ENCODE assay signal across 25 cellular contexts in genomic region chr20:5013682-5014447, GRCh38. TPM values are rescaled to one million over a fixed set of nuclear protein-coding genes. Genes with fewer than 3 reads are reported as not detected.
DNase-seq lines count a peak whose midpoint lies in the region; ATAC-seq, FAIRE-seq and TF ChIP-seq lines count a peak whose summit lies in the region.
"Had no signal": no experiment of that assay in that cellular context is flagged by ENCODE, and none has a peak within 500 bp of the region (broad histone marks: within the 10 kb centered on the region; RNA-seq: fewer than 3 reads in every experiment).

No MANE protein-coding gene starts in this region.

- ATAC-seq in HepG2 = no peak
- ATAC-seq in right lobe of liver = no peak
- no peak for ATAC-seq in left lung
- ATAC-seq: A549, GM12878 had no signal

- no peak overlapping the region for H2BK12ac ChIP-seq in H1 (ENCODE audit: low read depth, low read length)
- H2BK12ac ChIP-seq in trophoblast cell (ENCODE audit: low read length) = no peak overlapping the region

- no peak overlapping the region for H2BK15ac ChIP-seq in H1 (ENCODE audit: low read length)

- no peaks in the 10 kb centered on the region for H3K23me2 ChIP-seq in H1 (ENCODE audit: low read depth, low read length)

- no peak overlapping the region for H3K14ac ChIP-seq in H1 (ENCODE audit: insufficient read length)
- no peak overlapping the region for H3K14ac ChIP-seq in trophoblast cell (ENCODE audit: low read length)

- POLR2A ChIA-PET in HepG2 (lab: Yijun Ruan, JAX) (no interaction called here), H1 (lab: Charles Lee; ENCODE audit: partially characterized antibody) (no interaction called here)

- H3K18ac ChIP-seq in H1 (ENCODE audit: extremely low read depth, low read length) (no peak overlapping the region), trophoblast cell (ENCODE audit: low read length) (no peak overlapping the region)

- H3K9me3 ChIP-seq in HepG2 (ENCODE audit: low read length) = no peaks in the 10 kb centered on the region
- no peaks in the 10 kb centered on the region for H3K9me3 ChIP-seq in right lobe of liver
- no peaks in the 10 kb centered on the region for H3K9me3 ChIP-seq in H1 (ENCODE audit: insufficient read depth in 2 of 2, low read depth in 1 of 2, low read length in 1 of 2)
- no peaks in the 10 kb centered on the region for H3K9me3 ChIP-seq in trophoblast cell (ENCODE audit: insufficient read depth, low read depth, low read length)
- H3K9me3 ChIP-seq in left lung = no peaks in the 10 kb centered on the region
- no peaks in the 10 kb centered on the region for H3K9me3 ChIP-seq in ovary
- H3K9me3 ChIP-seq: A549; BLaER1 treated with 17β-estradiol and CSF1 and Interleukin-3, amounts not matched to agents 10 nM and 100 nM had no signal

- no peak for TF ChIP-seq POLR2A in HepG2 (IDR thresholded peaks at IDR 0.05; ENCODE audit: insufficient read depth in 1 of 2, low read depth in 2 of 2, low read length in 2 of 2)
- no peak for TF ChIP-seq POLR2A in right lobe of liver (IDR thresholded peaks at IDR 0.05)
- no peak for TF ChIP-seq POLR2A in H1 (IDR thresholded peaks at IDR 0.05; ENCODE audit: control extremely low read depth in 1 of 2, low read depth in 2 of 2, low read length in 2 of 2)
- no peak for TF ChIP-seq POLR2A in ovary (IDR thresholded peaks at IDR 0.05)

- H3K36me3 ChIP-seq in HepG2 (replicated peaks in 1 of 2; ENCODE audit: control insufficient read depth in 1 of 2, insufficient read depth in 2 of 2, low read length in 2 of 2) = no peaks in the 10 kb centered on the region
- no peaks in the 10 kb centered on the region for H3K36me3 ChIP-seq in right lobe of liver
- H3K36me3 ChIP-seq in H1 (ENCODE audit: control insufficient read depth in 2 of 4, insufficient read depth in 4 of 4, low read length in 3 of 4) = no peaks in the 10 kb centered on the region
- H3K36me3 ChIP-seq in trophoblast cell (ENCODE audit: control insufficient read depth in 1 of 2, insufficient read depth in 2 of 2, low read length in 2 of 2) = no peaks in the 10 kb centered on the region
- no peaks in the 10 kb centered on the region for H3K36me3 ChIP-seq in left lung
- H3K36me3 ChIP-seq in ovary = no peaks in the 10 kb centered on the region
- H3K36me3 ChIP-seq: BLaER1 treated with 17β-estradiol and CSF1 and Interleukin-3, amounts not matched to agents 10 nM and 100 nM had no signal

- TF ChIP-seq EP300 in HepG2 (IDR thresholded peaks at IDR 0.05; ENCODE audit: low read depth in 2 of 2, low read length in 2 of 2) (no peak), HepG2 (CRISPR knock-in tag; IDR thresholded peaks at IDR 0.05; ENCODE audit: borderline replicate concordance) (no peak), H1 (IDR thresholded peaks at IDR 0.05; ENCODE audit: borderline replicate concordance in 1 of 2, low read depth in 2 of 2, low read length in 2 of 2) (no peak), ovary (IDR thresholded peaks at IDR 0.05) (no peak)

- FAIRE-seq in HepG2 (lab: Jason Lieb, UNC) (no peak), H1 (lab: Jason Lieb, UNC) (no peak)
- FAIRE-seq: A549, GM12878, GM12892, GM18507 had no signal

- TF ChIP-seq RAD21 in HepG2 (CRISPR knock-in tag; IDR thresholded peaks at IDR 0.05) (no peak), H1 (IDR thresholded peaks at IDR 0.05 in 1 of 2, conservative IDR thresholded peaks at IDR 0.05 in 1 of 2; ENCODE audit: low read depth in 2 of 2, low read length in 2 of 2) (no peak)

- no peak overlapping the region for H2BK20ac ChIP-seq in H1 (ENCODE audit: low read length)

- CTCF ChIA-PET in HepG2 (lab: Yijun Ruan, JAX; ENCODE audit: low intra/inter-chr PET ratio, low total read pairs) = no interaction called here
- CTCF ChIA-PET in H1 (lab: Charles Lee; ENCODE audit: partially characterized antibody) = no interaction called here

- DNase-seq in HepG2 (ENCODE audit: low spot score) (no peak), right lobe of liver (no peak), H1 (ENCODE audit: low read depth in 1 of 2, low spot score in 2 of 2) (no peak), trophoblast cell (peak; percentile 54 to 79), left lung (no peak), C1 segment of cervical spinal cord (lab: John Stamatoyannopoulos, UW) (no peak), ovary (no peak)
- DNase-seq: AML-193; CD4-positive, alpha-beta memory T cell; CD4-positive, CD25-positive, alpha-beta regulatory T cell; CD8-positive, alpha-beta memory T cell; COR-L47; DMS 273 treated with DMSO at 0.1 percent for 48 hours; DMS153; DMS53; DMS79; DND-41; EL; GDM1 had no signal

- H3K27ac ChIP-seq in HepG2 (ENCODE audit: extremely low read length, insufficient read depth, low read length) (no peak overlapping the region), right lobe of liver (no peak overlapping the region), H1 (ENCODE audit: low read depth, low read length) (no peak overlapping the region), trophoblast cell (ENCODE audit: low read depth, low read length) (no peak overlapping the region), left lung (no peak overlapping the region), ovary (no peak overlapping the region)
- H3K27ac ChIP-seq: 22Rv1; A549; BLaER1 treated with 17β-estradiol and CSF1 and Interleukin-3, amounts not matched to agents 10 nM and 100 nM had no signal

- no peak overlapping the region for H3K23ac ChIP-seq in H1 (ENCODE audit: insufficient read length)
- no peak overlapping the region for H3K23ac ChIP-seq in trophoblast cell (ENCODE audit: low read length)

- H3K79me2 ChIP-seq in HepG2 (ENCODE audit: insufficient read depth, low read length) = no peaks in the 10 kb centered on the region
- H3K79me2 ChIP-seq in H1 (ENCODE audit: control insufficient read depth in 1 of 2, insufficient read depth in 2 of 2, low read length in 2 of 2) = no peaks in the 10 kb centered on the region
- H3K79me2 ChIP-seq in trophoblast cell (ENCODE audit: control insufficient read depth, insufficient read depth, low read length, poor library complexity) = no peaks in the 10 kb centered on the region

- no peak overlapping the region for H4K12ac ChIP-seq in trophoblast cell (ENCODE audit: low read depth, low read length)

- in situ Hi-C loops in HepG2 (cut with HindIII; ENCODE audit: extremely low pct_ligation_motif_present, low pct_unique_long_range_greater_than_20kb) = no loop called here

- H2BK120ac ChIP-seq in H1 (replicated peaks; ENCODE audit: low read depth, low read length) (no peak overlapping the region), trophoblast cell (ENCODE audit: insufficient read depth, low read length, poor library complexity) (no peak overlapping the region)

- H3K27me3 ChIP-seq in HepG2 (ENCODE audit: control insufficient read depth in 1 of 2, insufficient read depth in 2 of 2, low read length in 2 of 2) (no peaks in the 10 kb centered on the region; a peak in 1 of 5 replicates), right lobe of liver (no peaks in the 10 kb centered on the region), H1 (replicated peaks in 1 of 4; ENCODE audit: control insufficient read depth in 3 of 4, extremely low read depth in 1 of 4, insufficient read depth in 3 of 4, low read length in 3 of 4) (no peaks in the 10 kb centered on the region), trophoblast cell (ENCODE audit: insufficient read depth, low read length) (no peaks in the 10 kb centered on the region), left lung (no peaks in the 10 kb centered on the region), ovary (no peaks in the 10 kb centered on the region)
- H3K27me3 ChIP-seq: BLaER1 treated with 17β-estradiol and CSF1 and Interleukin-3, amounts not matched to agents 10 nM and 100 nM had no signal

- 68% methylated on average over 8 of the region's 8 CpGs for WGBS in HepG2 (ENCODE audit: low lambda C conversion rate)
- 81% methylated on average over 7 of the region's 8 CpGs for WGBS in right lobe of liver (ENCODE audit: insufficient coverage, low coverage, low lambda C conversion rate, missing lambda C conversion rate)
- 84% methylated on average over 8 of the region's 8 CpGs; no CpG with 5 or more reads in 1 of the 2 experiments for WGBS in H1 (ENCODE audit: extremely low coverage in 1 of 2, insufficient coverage in 1 of 2, insufficient read length in 1 of 2, insufficient replicate concordance in 2 of 2, low coverage in 1 of 2, low lambda C conversion rate in 2 of 2, missing lambda C conversion rate in 1 of 2), 2 experiments
- WGBS in trophoblast cell (ENCODE audit: extremely low coverage, insufficient coverage, insufficient read length) = no CpG with 5 or more reads among the region's 8 CpGs
- 85 to 91% (median 89%) methylated on average over 8 of the region's 8 CpGs for WGBS in ovary, 3 donors

- no peak overlapping the region for H3K4ac ChIP-seq in H1 (replicated peaks; ENCODE audit: insufficient read length, low read depth, low read length)
- no peak overlapping the region for H3K4ac ChIP-seq in trophoblast cell (ENCODE audit: low read depth, low read length)

- BruUV-seq in HepG2 (replicated peaks; lab: Mats Ljungman, UMichigan) = no TSS peak

- H3K9ac ChIP-seq in HepG2 (ENCODE audit: insufficient read depth, low read depth, low read length) (no peak overlapping the region), H1 (replicated peaks in 1 of 4; ENCODE audit: extremely low read depth in 1 of 4, low read depth in 3 of 4, low read length in 3 of 4) (no peak overlapping the region), trophoblast cell (ENCODE audit: low read length) (no peak overlapping the region)
- H3K9ac ChIP-seq: BLaER1 treated with 17β-estradiol and CSF1 and Interleukin-3, amounts not matched to agents 10 nM and 100 nM had no signal

- intact Hi-C loops in HepG2 (cut with micrococcal nuclease; ENCODE audit: unreplicated experiment) (no loop called here), right lobe of liver (cut with DNase I) (no loop called here), left lung (cut with DNase I) (no loop called here), ovary (cut with DNase I) (no loop called here)

- H4K8ac ChIP-seq in H1 (ENCODE audit: extremely low read depth, insufficient read depth, low read length) = no peak overlapping the region
- H4K8ac ChIP-seq in trophoblast cell (ENCODE audit: low read depth, low read length) = no peak overlapping the region

- H4K91ac ChIP-seq in H1 (replicated peaks; ENCODE audit: insufficient read length, low read length) (no peak overlapping the region), trophoblast cell (ENCODE audit: low read depth, low read length) (no peak overlapping the region)

- TF ChIP-seq CTCF in HepG2 (CRISPR knock-in tag; IDR thresholded peaks at IDR 0.05) (no peak), right lobe of liver (IDR thresholded peaks at IDR 0.05) (no peak), H1 (IDR thresholded peaks at IDR 0.05; ENCODE audit: control extremely low read depth in 1 of 3, insufficient read depth in 1 of 3, low read depth in 1 of 3, low read length in 3 of 3) (no peak), left lung (IDR thresholded peaks at IDR 0.05) (no peak), ovary (IDR thresholded peaks at IDR 0.05) (no peak)

- H4K20me1 ChIP-seq in HepG2 (ENCODE audit: insufficient read depth, low read length) = no peaks in the 10 kb centered on the region
- no peaks in the 10 kb centered on the region for H4K20me1 ChIP-seq in H1 (replicated peaks in 1 of 2; ENCODE audit: control insufficient read depth in 1 of 2, insufficient read depth in 2 of 2, low read length in 2 of 2)
- H4K20me1 ChIP-seq: BLaER1 treated with 17β-estradiol and CSF1 and Interleukin-3, amounts not matched to agents 10 nM and 100 nM had no signal

- no peak overlapping the region for H3K4me2 ChIP-seq in HepG2 (ENCODE audit: low read depth, low read length)
- H3K4me2 ChIP-seq in H1 (ENCODE audit: insufficient read depth in 1 of 2, low read depth in 2 of 2, low read length in 2 of 2) = no peak overlapping the region
- H3K4me2 ChIP-seq in trophoblast cell (ENCODE audit: low read length) = no peak overlapping the region
- H3K4me2 ChIP-seq: A549; BLaER1 treated with 17β-estradiol and CSF1 and Interleukin-3, amounts not matched to agents 10 nM and 100 nM had no signal

- H2AFZ ChIP-seq in HepG2 (ENCODE audit: low read length) = no peak overlapping the region
- no peak overlapping the region for H2AFZ ChIP-seq in H1 (ENCODE audit: low read length)
- no peak overlapping the region for H2AFZ ChIP-seq in trophoblast cell (ENCODE audit: insufficient read depth, low read length, poor library complexity)

- H3K4me1 ChIP-seq in HepG2 (ENCODE audit: insufficient read depth, low read length) = peaks cover 58% of the 10 kb centered on the region
- H3K4me1 ChIP-seq in right lobe of liver = no peaks in the 10 kb centered on the region
- H3K4me1 ChIP-seq in H1 (replicated peaks in 1 of 4; ENCODE audit: control insufficient read depth in 3 of 4, insufficient read depth in 4 of 4, low read length in 3 of 4) = no peaks in the 10 kb centered on the region
- H3K4me1 ChIP-seq in trophoblast cell (ENCODE audit: control insufficient read depth in 1 of 2, insufficient read depth in 2 of 2, low read length in 2 of 2) = no peaks in the 10 kb centered on the region
- H3K4me1 ChIP-seq in left lung = peaks cover 0 to 4% of the 10 kb centered on the region in 2 donors
- H3K4me1 ChIP-seq in ovary (ENCODE audit: insufficient read depth) = no peaks in the 10 kb centered on the region

- H2BK5ac ChIP-seq in H1 (ENCODE audit: low read depth, low read length) (no peak overlapping the region), trophoblast cell (ENCODE audit: low read depth, low read length, poor library complexity) (no peak overlapping the region)

- H3K79me1 ChIP-seq in H1 (ENCODE audit: low read depth, low read length) (no peaks in the 10 kb centered on the region), trophoblast cell (ENCODE audit: low read length) (no peaks in the 10 kb centered on the region)

- no peak overlapping the region for H2AK5ac ChIP-seq in H1 (ENCODE audit: low read depth, low read length)
- no peak overlapping the region for H2AK5ac ChIP-seq in trophoblast cell (ENCODE audit: low read length)

- no peak overlapping the region for H3K56ac ChIP-seq in H1 (replicated peaks; ENCODE audit: insufficient read length, low read depth, low read length)

- H3K4me3 ChIP-seq in HepG2 (replicated peaks in 1 of 3; ENCODE audit: insufficient read depth in 1 of 3, low read depth in 2 of 3, low read length in 3 of 3) = no peak overlapping the region
- H3K4me3 ChIP-seq in right lobe of liver = no peak overlapping the region
- H3K4me3 ChIP-seq in H1 (ENCODE audit: extremely low read depth in 1 of 4, insufficient read depth in 2 of 4, low read depth in 3 of 4, low read length in 4 of 4) = no peak overlapping the region
- H3K4me3 ChIP-seq in trophoblast cell (ENCODE audit: low read depth, low read length) = no peak overlapping the region
- H3K4me3 ChIP-seq in left lung = no peak overlapping the region
- no peak overlapping the region for H3K4me3 ChIP-seq in ovary
- H3K4me3 ChIP-seq: A549; BLaER1 treated with 17β-estradiol and CSF1 and Interleukin-3, amounts not matched to agents 10 nM and 100 nM; GM12878 had no signal

- no peak overlapping the region for H4K5ac ChIP-seq in H1 (ENCODE audit: insufficient read length, low read depth, low read length)

RNA-seq across cellular contexts. Expression of gene SLC23A2, which starts 12.6 kb away (rescaled TPM):
- total RNA-seq in HepG2 (2016; rRNA removed; fragmentation: Illumina TruSeq; extraction: Trizol) (26.2 and 42.2 TPM in 2 replicates), right lobe of liver (10 to 100 TPM; 23.4 to 41.1 (median 30.5) TPM), left lung (10 to 100 TPM; 15.8 to 27.1 TPM), ovary (10 to 100 TPM; 28.7 to 95.6 (median 61.0) TPM)
- 4.3 and 5.6 TPM in 2 replicates for total RNA-seq in HepG2 (2016; cell fraction: cytosol; rRNA removed; fragmentation: Illumina TruSeq; extraction: Trizol; ENCODE audit: low read depth)
- 21.6 and 43.4 TPM in 2 replicates for total RNA-seq in HepG2 (2016; cell fraction: insoluble cytoplasmic fraction; rRNA removed; fragmentation: Illumina TruSeq; extraction: Trizol)
- 13.7 and 14.0 TPM in 2 replicates for total RNA-seq in HepG2 (2016; cell fraction: membrane; rRNA removed; fragmentation: Illumina TruSeq; extraction: Trizol)
- total RNA-seq in HepG2 (2016; cell fraction: nucleus; rRNA removed; fragmentation: Illumina TruSeq; extraction: Trizol) = 55.7 and 64.6 TPM in 2 replicates
- polyA plus RNA-seq in HepG2 (2011; rRNA removed) (51.2 and 62.5 TPM in 2 replicates), H1 (2011; rRNA removed) (17.0 and 26.1 TPM in 2 replicates), ovary (10 to 100 TPM; 36.1 to 62.9 TPM)
- polyA plus RNA-seq in HepG2 (2011; cell fraction: cytosol; rRNA removed) = 45.9 and 54.4 TPM in 2 replicates
- polyA plus RNA-seq in HepG2 (2011; cell fraction: nucleus; rRNA removed) = 89.0 and 99.9 TPM in 2 replicates
- 49.8 and 58.0 TPM in 2 replicates for polyA plus RNA-seq in HepG2 (2012)
- 1.7 TPM in 2 replicates for polyA plus RNA-seq in HepG2 (2016; cell fraction: cytosol; fragmentation: Illumina TruSeq; extraction: Trizol; ENCODE audit: low read depth)
- 15.4 and 17.3 TPM in 2 replicates for polyA plus RNA-seq in HepG2 (2016; cell fraction: insoluble cytoplasmic fraction; fragmentation: Illumina TruSeq; extraction: Trizol; ENCODE audit: low read depth)
- polyA plus RNA-seq in HepG2 (2016; cell fraction: membrane; fragmentation: Illumina TruSeq; extraction: Trizol; ENCODE audit: low read depth) = 4.1 and 4.6 TPM in 2 replicates
- 65.1 and 71.7 TPM in 2 replicates for polyA plus RNA-seq in HepG2 (2016; cell fraction: nucleus; fragmentation: Illumina TruSeq; extraction: Trizol; ENCODE audit: insufficient read depth, low read depth)
- 17.1 and 162 TPM in 2 replicates for polyA minus RNA-seq in HepG2 (2011; rRNA and poly(A)+ RNA removed; ENCODE audit: low replicate concordance)
- polyA minus RNA-seq in HepG2 (2011; cell fraction: cytosol; rRNA and poly(A)+ RNA removed) = 41.3 and 62.3 TPM in 2 replicates
- 80.1 and 108 TPM in 2 replicates for polyA minus RNA-seq in HepG2 (2011; cell fraction: nucleus; rRNA and poly(A)+ RNA removed)
- total RNA-seq in H1 (2021; fragmentation: NEBNext Ultra II Directional; extraction: Animal tissue kit (Norgen Biotek cat#: 25700)) = 15.7 and 18.6 TPM in 2 replicates
- 13.7 TPM for polyA plus RNA-seq in H1 (2011; cell fraction: cytosol; rRNA removed)
- 23.6 TPM for polyA plus RNA-seq in H1 (2011; cell fraction: nucleus; rRNA removed)
- polyA plus RNA-seq in H1 (2012, experiment 1 of 2) = 9.0 to 12.3 TPM (median 11.0 TPM) in 4 replicates
- 2.6 TPM for polyA plus RNA-seq in H1 (2012, experiment 2 of 2)
- 14.6 TPM for polyA plus RNA-seq in H1 (2013, experiment 1 of 2)
- polyA plus RNA-seq in H1 (2013, experiment 2 of 2) = 15.0 TPM
- polyA minus RNA-seq in H1 (2011; rRNA and poly(A)+ RNA removed) = 28.4 and 33.6 TPM in 2 replicates
- polyA minus RNA-seq in H1 (2011; cell fraction: cytosol; rRNA and poly(A)+ RNA removed) = 16.8 TPM
- 17.0 TPM for polyA minus RNA-seq in H1 (2011; cell fraction: nucleus; rRNA and poly(A)+ RNA removed)
- 11.9 and 12.4 TPM in 2 replicates for polyA plus RNA-seq in trophoblast cell (2013)

Comparison
In these comparisons a context has a peak if more than half of its experiments do, and no peak if none do; other contexts are left out.
1. DNase-seq: peak in trophoblast cell (2 of 2); none in HepG2 (single experiment), right lobe of liver (0 of 3), H1 (0 of 2), left lung (0 of 2), C1 segment of cervical spinal cord (0 of 14) and ovary (0 of 5).
2. Of the 41 proteins assayed by ChIP-seq in both HepG2 and H1: peak only in HepG2: none; only in H1: KDM1A; in both: none; in neither: 40.